8 cellular contexts compared by ENCODE assay signal in genomic region chr20:56359212-56360132, GRCh38. TPM values are rescaled to one million over a fixed set of nuclear protein-coding genes. Genes with fewer than 3 reads are reported as not detected.
DNase-seq lines count a peak whose midpoint lies in the region; ATAC-seq and TF ChIP-seq lines count a peak whose summit lies in the region.

No MANE protein-coding gene starts in this region.

- ATAC-seq in GM21390 (IDR thresholded peaks at IDR 0.05; ENCODE audit: unreplicated experiment) = peak; percentile 28
- peak; percentile 26 for ATAC-seq in WTC11
- ATAC-seq in thoracic aorta (ENCODE audit: insufficient number of reproducible peaks, low FRiP score, low read depth) = no peak

- H3K9me3 ChIP-seq in mononuclear cell (ENCODE audit: low read depth, low read length) = no peaks in the 10 kb centered on the region
- H3K9me3 ChIP-seq in thoracic aorta = no peaks in the 10 kb centered on the region

- peak overlapping the region; percentile 83 for H3K4me3 Mint-ChIP-seq in WTC11

- peaks cover 24% of the 10 kb centered on the region for H3K4me1 Mint-ChIP-seq in WTC11

- POLR2A ChIA-PET in WTC11 (lab: Charles Lee) = no interaction called here

- H3K4me3 ChIP-seq in mononuclear cell (ENCODE audit: low read length) = peak overlapping the region; percentile 60
- peak overlapping the region; percentile 99 for H3K4me3 ChIP-seq in thoracic aorta

- no peaks in the 10 kb centered on the region for H3K9me3 Mint-ChIP-seq in WTC11

- CTCF ChIA-PET in WTC11 (lab: Charles Lee) = interaction anchor here (1.2 to 1.4 kb wide), 4 partner anchors 16 to 191 kb away, joined by 3 to 11 read pairs (median 5); partner anchors contain the start of genes AURKA and CSTF1

- H3K27ac Mint-ChIP-seq in WTC11 = no peak overlapping the region

- H3K27me3 Mint-ChIP-seq in WTC11 (ENCODE audit: low read depth) = peaks cover 32% of the 10 kb centered on the region

- in situ Hi-C loops in KBM-7 (cut with MboI; ENCODE audit: low pct_unique_long_range_greater_than_20kb, low sequenced_read_pairs) = no loop called here

- H3K36me3 ChIP-seq in thoracic aorta = peaks cover 2% of the 10 kb centered on the region

- peak; percentile 55 for DNase-seq in DMS79 (lab: John Stamatoyannopoulos, UW)
- peak; percentile 50 for DNase-seq in KBM-7
- DNase-seq in WTC11 (ENCODE audit: low spot score) = peak; percentile 27
- DNase-seq in epithelial cell of prostate (ENCODE audit: low read depth, low spot score) = peak; percentile 31
- no peak for DNase-seq in thoracic aorta (ENCODE audit: low spot score)
- DNase-seq in effector CD8-positive, alpha-beta T cell (lab: John Stamatoyannopoulos, UW) = no peak

- peak overlapping the region; percentile 88 for H3K27ac ChIP-seq in epithelial cell of prostate
- H3K27ac ChIP-seq in thoracic aorta = peak overlapping the region; percentile 82 to 83

- H3K36me3 Mint-ChIP-seq in WTC11 = no peaks in the 10 kb centered on the region

- TF ChIP-seq CTCF in WTC11 (IDR thresholded peaks at IDR 0.05) (no peak), thoracic aorta (IDR thresholded peaks at IDR 0.05) (no peak)

- H3K4me1 ChIP-seq in mononuclear cell (ENCODE audit: insufficient read depth, low read length) (peaks cover 11% of the 10 kb centered on the region), thoracic aorta (ENCODE audit: control insufficient read depth in 1 of 2, low read depth in 2 of 2) (peaks cover 9 to 30% of the 10 kb centered on the region in 2 donors)

- H3K27me3 ChIP-seq in mononuclear cell (ENCODE audit: insufficient read depth, low read length) (no peaks in the 10 kb centered on the region), thoracic aorta (replicated peaks; ENCODE audit: insufficient read depth) (no peaks in the 10 kb centered on the region)

TF ChIP-seq in WTC11, 78 proteins besides CTCF, POLR2A, EP300 and RAD21:
- no peak for TF ChIP-seq ZNF317 (CRISPR knock-in tag; IDR thresholded peaks at IDR 0.05; ENCODE audit: borderline replicate concordance, low read depth)
- TF ChIP-seq, protein P1, sequence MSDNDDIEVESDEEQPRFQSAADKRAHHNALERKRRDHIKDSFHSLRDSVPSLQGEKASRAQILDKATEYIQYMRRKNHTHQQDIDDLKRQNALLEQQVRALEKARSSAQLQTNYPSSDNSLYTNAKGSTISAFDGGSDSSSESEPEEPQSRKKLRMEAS (CRISPR knock-in tag; IDR thresholded peaks at IDR 0.05) = 0 out of 2 replicates have a peak, but pooled peaks have one; percentile 19

RNA-seq across cellular contexts. Expression of gene FAM210B, which starts 0.7 kb away (rescaled TPM):
- total RNA-seq in WTC11 (2021) (16.5 to 19.1 TPM (median 16.5 TPM) in 3 replicates), mononuclear cell (20.6 TPM), thoracic aorta (10 to 100 TPM; 35.2 to 37.3 TPM)

RNA-seq across cellular contexts. Expression of gene AURKA, which starts 32.5 kb away (rescaled TPM):
- total RNA-seq in WTC11 (2021) (89.1 to 103 TPM (median 89.9 TPM) in 3 replicates), mononuclear cell (3.0 TPM), thoracic aorta (under 1 TPM in 1 of 2 donors, not detected in 1; 0.41 TPM)

RNA-seq across cellular contexts. Expression of gene CSTF1, which starts 33.0 kb away (rescaled TPM):
- 53.9 to 58.5 TPM (median 54.2 TPM) in 3 replicates for total RNA-seq in WTC11 (2021)
- 32.6 TPM for total RNA-seq in mononuclear cell
- 10 to 100 TPM in 1 of 2 donors, 1 to 10 TPM in 1; 4.6 to 22.5 TPM for total RNA-seq in thoracic aorta

RNA-seq across cellular contexts. Expression of gene CASS4, which starts 52.6 kb away (rescaled TPM):
- total RNA-seq in WTC11 (2021) (0.11 to 0.14 TPM (median 0.13 TPM) in 3 replicates), mononuclear cell (13.4 TPM), thoracic aorta (1 to 10 TPM; 3.0 to 3.1 TPM)

Comparison
In these comparisons a context has a peak if more than half of its experiments do, and no peak if none do; other contexts are left out.
1. DNase-seq: peak in DMS79 (single experiment), KBM-7 (single experiment), WTC11 (single experiment) and epithelial cell of prostate (single experiment); none in thoracic aorta (single experiment) and effector CD8-positive, alpha-beta T cell (single experiment).
2. RNA of gene AURKA, which starts 32.5 kb away (total RNA-seq): 89.1 to 103 TPM in WTC11; 3.0 TPM in mononuclear cell (single experiment) and 0.41 TPM in thoracic aorta; every median in the first group is over 10 times any median in the second.